ENCODE assay signal across 15 cellular contexts in genomic region chr5:180589771-180590542, GRCh38. TPM values are rescaled to one million over a fixed set of nuclear protein-coding genes. Genes with fewer than 3 reads are reported as not detected.
A peak's percentile ranks its signal among the peaks of the same experiment; 100 is the strongest.
DNase-seq lines count a peak whose midpoint lies in the region; ATAC-seq, FAIRE-seq and TF ChIP-seq lines count a peak whose summit lies in the region.
"Had no signal": no experiment of that assay in that cellular context is flagged by ENCODE, and none has a peak within 500 bp of the region (broad histone marks: within the 10 kb centered on the region; RNA-seq: fewer than 3 reads in every experiment).

No MANE protein-coding gene starts in this region.

- peaks cover 81% of the 10 kb centered on the region for H3K27me3 Mint-ChIP-seq in mesothelial cell of epicardium (ENCODE audit: low read depth)

- POLR2A ChIA-PET in A549 (lab: Yijun Ruan, JAX): no interaction called here

- DNase-seq in A549 (ENCODE audit: low read depth in 1 of 2, low spot score in 1 of 2): no peak
- peak; percentile 11 for DNase-seq in GM13977 (ENCODE audit: low spot score)
- DNase-seq in astrocyte of the hippocampus (ENCODE audit: low read depth, low spot score): peak; percentile 22
- no peak for DNase-seq in mesothelial cell of epicardium (ENCODE audit: low spot score in 2 of 2, unreplicated experiment in 2 of 2)
- DNase-seq in activated gamma-delta T cell (lab: John Stamatoyannopoulos, UW): no peak
- no peak for DNase-seq in NCI-H2227 treated with DMSO at 0.1 percent for 48 hours (lab: John Stamatoyannopoulos, UW)
- DNase-seq in G401 (ENCODE audit: low spot score): no peak
- DNase-seq: activated CD4-positive, alpha-beta T cell treated with anti-CD3 and anti-CD28 coated beads, Interleukin-2, amount 50 U/mL, for 1 hour; body of pancreas; NCI-H146; SHP77 had no signal

- H3K27ac Mint-ChIP-seq in mesothelial cell of epicardium: no peak overlapping the region
- H3K27ac Mint-ChIP-seq: CD14-positive monocyte had no signal

- no peaks in the 10 kb centered on the region for H3K9me3 ChIP-seq in A549
- H3K9me3 ChIP-seq: body of pancreas, neutrophil had no signal

- TF ChIP-seq CTCF in A549 (IDR thresholded peaks at IDR 0.05) (no peak), GM13977 (IDR thresholded peaks at IDR 0.05; ENCODE audit: extremely low read depth, insufficient read depth, missing control alignments) (no peak), mesothelial cell of epicardium (IDR thresholded peaks at IDR 0.05; ENCODE audit: unreplicated experiment) (no peak)

- no peak for TF ChIP-seq POLR2A in A549 (IDR thresholded peaks at IDR 0.05; ENCODE audit: low read length)

- peaks cover 15% of the 10 kb centered on the region for H3K9me3 Mint-ChIP-seq in mesothelial cell of epicardium

- H3K36me3 Mint-ChIP-seq in mesothelial cell of epicardium: no peaks in the 10 kb centered on the region

- peak overlapping the region; percentile 25; the same call in 1 of the 3 replicates for H3K4me3 ChIP-seq in A549
- H3K4me3 ChIP-seq: body of pancreas had no signal

- peaks cover 11% of the 10 kb centered on the region for H3K4me1 Mint-ChIP-seq in mesothelial cell of epicardium

- TF ChIP-seq RAD21 in A549 (conservative IDR thresholded peaks at IDR 0.05 in 1 of 2, IDR thresholded peaks at IDR 0.05 in 1 of 2): no peak

- no peak for FAIRE-seq in A549 (lab: Jason Lieb, UNC)

- no peak for TF ChIP-seq EP300 in A549 (IDR thresholded peaks at IDR 0.05)

- H3K4me3 Mint-ChIP-seq in mesothelial cell of epicardium: peak overlapping the region; percentile 47

- in situ Hi-C loops in GM13977 (cut with MboI; ENCODE audit: low pct_unique_long_range_greater_than_20kb, low sequenced_read_pairs, unreplicated experiment): no loop called here
- in situ Hi-C loops in G401 (cut with HindIII; ENCODE audit: low sequenced_read_pairs): no loop called here

- CTCF ChIA-PET in A549 (lab: Yijun Ruan, JAX): interaction anchor here (0.8 kb wide), 1 partner anchor 99 kb away, joined by 3 read pairs; no protein-coding TSS in a partner anchor

- no peaks in the 10 kb centered on the region for H3K4me1 ChIP-seq in A549

- peak overlapping the region in 1 of 2 experiments; percentile 49; a peak in 2 of 6 replicates for H3K27ac ChIP-seq in A549
- H3K27ac ChIP-seq: body of pancreas, neutrophil had no signal

- ATAC-seq in A549 (peak; percentile 14 to 35; a peak in 4 of 6 replicates), HG02885 (IDR thresholded peaks at IDR 0.05; ENCODE audit: poor library complexity, unreplicated experiment) (no peak)
- ATAC-seq: body of pancreas had no signal

- 37% methylated on average over 9 of the region's 44 CpGs for WGBS in A549 (ENCODE audit: missing lambda C conversion rate)

- peak overlapping the region; percentile 64 for H3K4me2 ChIP-seq in A549

TF ChIP-seq in A549, 52 proteins besides CTCF, POLR2A, EP300 and RAD21:
- TF ChIP-seq NPAS2 (CRISPR knock-in tag; IDR thresholded peaks at IDR 0.05; ENCODE audit: borderline replicate concordance): no peak
- TF ChIP-seq, protein P1, sequence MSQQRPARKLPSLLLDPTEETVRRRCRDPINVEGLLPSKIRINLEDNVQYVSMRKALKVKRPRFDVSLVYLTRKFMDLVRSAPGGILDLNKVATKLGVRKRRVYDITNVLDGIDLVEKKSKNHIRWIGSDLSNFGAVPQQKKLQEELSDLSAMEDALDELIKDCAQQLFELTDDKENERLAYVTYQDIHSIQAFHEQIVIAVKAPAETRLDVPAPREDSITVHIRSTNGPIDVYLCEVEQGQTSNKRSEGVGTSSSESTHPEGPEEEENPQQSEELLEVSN (IDR thresholded peaks at IDR 0.05; ENCODE audit: borderline replicate concordance, low read depth): no peak
- TF ChIP-seq CBX8 (IDR thresholded peaks at IDR 0.05): no peak
- no peak for TF ChIP-seq ELK1 (IDR thresholded peaks at IDR 0.05; ENCODE audit: low read depth, low read length)
- TF ChIP-seq HES2 (IDR thresholded peaks at IDR 0.05): no peak
- no peak for TF ChIP-seq TP53 (CRISPR knock-in tag; IDR thresholded peaks at IDR 0.05)
- no peak for TF ChIP-seq ZC3H11A (IDR thresholded peaks at IDR 0.05)
- no peak for TF ChIP-seq TFCP2L1 (CRISPR knock-in tag; IDR thresholded peaks at IDR 0.05)
- TF ChIP-seq ZNF302 (CRISPR knock-in tag; IDR thresholded peaks at IDR 0.05): no peak
- TF ChIP-seq CBX2 (IDR thresholded peaks at IDR 0.05; ENCODE audit: borderline replicate concordance, low read depth): no peak
- no peak for TF ChIP-seq EHMT2 (IDR thresholded peaks at IDR 0.05; ENCODE audit: low read depth)
- no peak for TF ChIP-seq CHD4 (IDR thresholded peaks at IDR 0.05; ENCODE audit: borderline replicate concordance)
- TF ChIP-seq, protein P2, sequence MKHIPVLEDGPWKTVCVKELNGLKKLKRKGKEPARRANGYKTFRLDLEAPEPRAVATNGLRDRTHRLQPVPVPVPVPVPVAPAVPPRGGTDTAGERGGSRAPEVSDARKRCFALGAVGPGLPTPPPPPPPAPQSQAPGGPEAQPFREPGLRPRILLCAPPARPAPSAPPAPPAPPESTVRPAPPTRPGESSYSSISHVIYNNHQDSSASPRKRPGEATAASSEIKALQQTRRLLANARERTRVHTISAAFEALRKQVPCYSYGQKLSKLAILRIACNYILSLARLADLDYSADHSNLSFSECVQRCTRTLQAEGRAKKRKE (CRISPR knock-in tag; IDR thresholded peaks at IDR 0.05; ENCODE audit: low read depth): no peak
- no peak for TF ChIP-seq PHF8 (IDR thresholded peaks at IDR 0.05; ENCODE audit: borderline replicate concordance, low read depth)
- no peak for TF ChIP-seq HEYL (CRISPR knock-in tag; IDR thresholded peaks at IDR 0.05)

RNA-seq across cellular contexts. Expression of gene SCGB3A1, which starts 1.3 kb away (rescaled TPM):
- polyA plus RNA-seq in A549 (2011; rRNA removed) (not detected in 2 replicates), A549 (2017; fragmentation: RNase III; extraction: RNeasy Plus Mini Kit Qiagen cat#74134 plus additional on column Dnase treatment) (not detected in 3 replicates)
- not detected in 2 replicates for polyA plus RNA-seq in A549 (2012; cell fraction: cytosol; rRNA removed)
- polyA plus RNA-seq in A549 (2012; cell fraction: nucleus; rRNA removed): not detected in 2 replicates
- polyA minus RNA-seq in A549 (2011; rRNA and poly(A)+ RNA removed): not detected in 2 replicates
- total RNA-seq in mesothelial cell of epicardium: 0.55 to 0.63 TPM in 2 of 3 replicates, not detected in the other
- not detected in 2 replicates for total RNA-seq in G401 (2014; rRNA removed; shearing (Covaris generic))
- total RNA-seq: body of pancreas, fibroblast of villous mesenchyme had no signal

RNA-seq across cellular contexts. Expression of gene FLT4, which starts 59.4 kb away (rescaled TPM):
- 1.7 and 2.0 TPM in 2 replicates for polyA plus RNA-seq in A549 (2011; rRNA removed)
- 4.2 and 5.2 TPM in 2 replicates for polyA plus RNA-seq in A549 (2012; cell fraction: cytosol; rRNA removed)
- polyA plus RNA-seq in A549 (2012; cell fraction: nucleus; rRNA removed): 17.4 and 22.7 TPM in 2 replicates
- polyA plus RNA-seq in A549 (2017; fragmentation: RNase III; extraction: RNeasy Plus Mini Kit Qiagen cat#74134 plus additional on column Dnase treatment): 2.1 to 3.0 TPM (median 2.6 TPM) in 3 replicates
- polyA minus RNA-seq in A549 (2011; rRNA and poly(A)+ RNA removed): 2.5 and 4.5 TPM in 2 replicates
- 1.8 to 2.6 TPM (median 2.4 TPM) in 3 replicates for total RNA-seq in mesothelial cell of epicardium
- total RNA-seq in G401 (2014; rRNA removed; shearing (Covaris generic)): 15.7 and 31.3 TPM in 2 replicates
- polyA plus RNA-seq: CD14-positive monocyte had no signal

Comparison
In these comparisons a context has a peak if more than half of its experiments do, and no peak if none do; other contexts are left out.
1. DNase-seq: peak in GM13977 (single experiment) and astrocyte of the hippocampus (single experiment); none in A549 (0 of 2), mesothelial cell of epicardium (0 of 2), activated gamma-delta T cell (single experiment), NCI-H2227 treated with DMSO at 0.1 percent for 48 hours (single experiment) and G401 (single experiment).